ENCODE assay signal across 8 cellular contexts in genomic region chr11:119106564-119107537, GRCh38. TPM values are rescaled to one million over a fixed set of nuclear protein-coding genes. Genes with fewer than 3 reads are reported as not detected.
A peak's percentile ranks its signal among the peaks of the same experiment; 100 is the strongest.
DNase-seq lines count a peak whose midpoint lies in the region; ATAC-seq, FAIRE-seq and TF ChIP-seq lines count a peak whose summit lies in the region.

C2CD2L (plus strand) TSS chr11:119107344; CDS start chr11:119107742, 398 bp downstream.

- 9% methylated on average over 31 of the region's 49 CpGs; no CpG with 5 or more reads in 1 of the 2 experiments for WGBS in H1 (ENCODE audit: extremely low coverage in 1 of 2, insufficient coverage in 1 of 2, insufficient read length in 1 of 2, insufficient replicate concordance in 2 of 2, low coverage in 1 of 2, low lambda C conversion rate in 2 of 2, missing lambda C conversion rate in 1 of 2), 2 experiments

- H2BK120ac ChIP-seq in H1 (replicated peaks; ENCODE audit: low read depth, low read length) = no peak within 1 kb of the TSS

- peak within 1 kb of the TSS; percentile 90 for H3K4me3 ChIP-seq in CD8-positive, alpha-beta memory T cell (ENCODE audit: low read length)
- peak within 1 kb of the TSS; percentile 71 to 83 (median 75) for H3K4me3 ChIP-seq in H1 (ENCODE audit: extremely low read depth in 1 of 4, insufficient read depth in 2 of 4, low read depth in 3 of 4, low read length in 4 of 4)

- peak within 1 kb of the TSS; percentile 88 to 98 (median 91) for H3K4me3 Mint-ChIP-seq in CD8-positive, alpha-beta memory T cell

- H3K79me2 ChIP-seq in H1 (ENCODE audit: control insufficient read depth in 1 of 2, insufficient read depth in 2 of 2, low read length in 2 of 2) = no peaks in the 10 kb centered on the region

- no peak within 1 kb of the TSS for H3K23ac ChIP-seq in H1 (ENCODE audit: insufficient read length)

- H3K36me3 ChIP-seq in CD8-positive, alpha-beta memory T cell (ENCODE audit: insufficient read depth, low read length) = peaks cover 9% of the 10 kb centered on the region
- no peaks in the 10 kb centered on the region; a peak in 1 of 8 replicates for H3K36me3 ChIP-seq in H1 (ENCODE audit: control insufficient read depth in 2 of 4, insufficient read depth in 4 of 4, low read length in 3 of 4)

- no peak within 1 kb of the TSS for H2BK20ac ChIP-seq in H1 (ENCODE audit: low read length)

- ATAC-seq in GM19468 (IDR thresholded peaks at IDR 0.05; ENCODE audit: extremely low read depth, unreplicated experiment) = peak; percentile 47

- H2BK5ac ChIP-seq in H1 (ENCODE audit: low read depth, low read length) = peak within 1 kb of the TSS; percentile 22; the same call in 1 of the 2 replicates

- H3K56ac ChIP-seq in H1 (replicated peaks; ENCODE audit: insufficient read length, low read depth, low read length) = no peak within 1 kb of the TSS

- TF ChIP-seq CTCF in H1 (IDR thresholded peaks at IDR 0.05; ENCODE audit: control extremely low read depth in 1 of 3, insufficient read depth in 1 of 3, low read depth in 1 of 3, low read length in 3 of 3) = no peak

- peak within 1 kb of the TSS; percentile 42; the same call in 1 of the 2 replicates for H3K18ac ChIP-seq in H1 (ENCODE audit: extremely low read depth, low read length)

- H3K27ac ChIP-seq in CD8-positive, alpha-beta memory T cell (ENCODE audit: low read depth, low read length) = peak within 1 kb of the TSS; percentile 82
- H3K27ac ChIP-seq in H1 (ENCODE audit: low read depth, low read length) = no peak within 1 kb of the TSS

- peaks cover 19% of the 10 kb centered on the region for H3K23me2 ChIP-seq in H1 (ENCODE audit: low read depth, low read length)

- peak within 1 kb of the TSS; percentile 96 for H2AFZ ChIP-seq in H1 (ENCODE audit: low read length)

- H3K9me3 ChIP-seq in CD8-positive, alpha-beta memory T cell (ENCODE audit: low read length) = no peaks in the 10 kb centered on the region
- no peaks in the 10 kb centered on the region for H3K9me3 ChIP-seq in H1 (ENCODE audit: insufficient read depth in 2 of 2, low read depth in 1 of 2, low read length in 1 of 2)

- peaks cover 0 to 4% of the 10 kb centered on the region in 2 experiments for H4K20me1 ChIP-seq in H1 (replicated peaks in 1 of 2; ENCODE audit: control insufficient read depth in 1 of 2, insufficient read depth in 2 of 2, low read length in 2 of 2)

- peak within 1 kb of the TSS; percentile 88 to 97 for H3K4me2 ChIP-seq in H1 (ENCODE audit: insufficient read depth in 1 of 2, low read depth in 2 of 2, low read length in 2 of 2)

- no peaks in the 10 kb centered on the region for H3K9me3 Mint-ChIP-seq in CD8-positive, alpha-beta memory T cell

- peak within 1 kb of the TSS; percentile 32 for H4K5ac ChIP-seq in H1 (ENCODE audit: insufficient read length, low read depth, low read length)

- no peak for TF ChIP-seq EP300 in H1 (IDR thresholded peaks at IDR 0.05; ENCODE audit: borderline replicate concordance in 1 of 2, low read depth in 2 of 2, low read length in 2 of 2)

- TF ChIP-seq RAD21 in H1 (IDR thresholded peaks at IDR 0.05 in 1 of 2, conservative IDR thresholded peaks at IDR 0.05 in 1 of 2; ENCODE audit: low read depth in 2 of 2, low read length in 2 of 2) = no peak

- H3K9ac ChIP-seq in H1 (replicated peaks in 1 of 4; ENCODE audit: extremely low read depth in 1 of 4, low read depth in 3 of 4, low read length in 3 of 4) = peak within 1 kb of the TSS in 2 of 4 experiments; percentile 53 to 69; a peak in 5 of 7 replicates

- 0 out of 2 replicates have a peak within 1 kb of the TSS, but pooled peaks have one; percentile 36 for H2BK15ac ChIP-seq in H1 (ENCODE audit: low read length)

- H3K27me3 Mint-ChIP-seq in CD8-positive, alpha-beta memory T cell = no peaks in the 10 kb centered on the region

- peak within 1 kb of the TSS; percentile 79; the same call in 1 of the 2 replicates for H2BK12ac ChIP-seq in H1 (ENCODE audit: low read depth, low read length)

- peaks cover 2% of the 10 kb centered on the region; the same call in 1 of the 2 replicates for H3K79me1 ChIP-seq in H1 (ENCODE audit: low read depth, low read length)

- H2AK5ac ChIP-seq in H1 (ENCODE audit: low read depth, low read length) = no peak within 1 kb of the TSS

- FAIRE-seq in HTR-8/SVneo (lab: Jason Lieb, UNC) (peak; percentile 93), H1 (lab: Jason Lieb, UNC) (no peak)

- no peak within 1 kb of the TSS for H4K91ac ChIP-seq in H1 (replicated peaks; ENCODE audit: insufficient read length, low read length)

- peak; percentile 83 to 90 (median 85) for DNase-seq in CD8-positive, alpha-beta memory T cell
- DNase-seq in HTR-8/SVneo (ENCODE audit: insufficient read length, low spot score) = peak; percentile 89
- DNase-seq in NOMO-1 treated with dmso at 0.1 percent for 144 hours (lab: John Stamatoyannopoulos, UW; ENCODE audit: unreplicated experiment) = peak; percentile 78
- DNase-seq in activated CD8-positive, alpha-beta memory T cell treated with anti-CD3 and anti-CD28 coated beads for 4 hours (ENCODE audit: low read depth in 2 of 2) = peak; percentile 73 to 79
- peak in 1 of 2 experiments; percentile 85 for DNase-seq in H1 (ENCODE audit: low read depth in 1 of 2, low spot score in 2 of 2)
- DNase-seq in mesenteric fat pad (ENCODE audit: low spot score) = peak; percentile 96
- peak; percentile 82 for DNase-seq in stimulated activated CD8-positive, alpha-beta memory T cell treated with anti-CD3 and anti-CD28 coated beads, Interleukin-12 subunit alpha, Interleukin-12 subunit beta, amount 100 ng/mL, for 4 hours (ENCODE audit: low read depth)

- POLR2A ChIA-PET in CD8-positive, alpha-beta memory T cell (lab: Charles Lee) = interaction anchor here (0.6 to 2.8 kb wide), 9 partner anchors 8 to 122 kb away, joined by 3 to 22 read pairs (median 7); partner anchors contain the start of genes CBL, HINFP, HMBS and RPS25
- POLR2A ChIA-PET in H1 (lab: Charles Lee; ENCODE audit: partially characterized antibody) = interaction anchor here (0.7 to 10.6 kb wide), 15 partner anchors 8 to 227 kb away, joined by 3 to 139 read pairs (median 6); partner anchors contain the start of genes HINFP, HMBS, HYOU1 and NLRX1

- peaks cover 46% of the 10 kb centered on the region for H3K4me1 ChIP-seq in CD8-positive, alpha-beta memory T cell (ENCODE audit: insufficient read depth, low read length)
- peaks cover 3 to 20% (median 5%) of the 10 kb centered on the region in 4 experiments for H3K4me1 ChIP-seq in H1 (replicated peaks in 1 of 4; ENCODE audit: control insufficient read depth in 3 of 4, insufficient read depth in 4 of 4, low read length in 3 of 4)

- peaks cover 3 to 32% (median 6%) of the 10 kb centered on the region in 3 donors for H3K36me3 Mint-ChIP-seq in CD8-positive, alpha-beta memory T cell

- no peak within 1 kb of the TSS for H3K4ac ChIP-seq in H1 (replicated peaks; ENCODE audit: insufficient read length, low read depth, low read length)

- no peaks in the 10 kb centered on the region for H3K27me3 ChIP-seq in CD8-positive, alpha-beta memory T cell (ENCODE audit: insufficient read depth, low read length, poor library complexity, severe bottlenecking)
- H3K27me3 ChIP-seq in H1 (replicated peaks in 1 of 4; ENCODE audit: control insufficient read depth in 3 of 4, extremely low read depth in 1 of 4, insufficient read depth in 3 of 4, low read length in 3 of 4) = peaks cover 2 to 20% (median 15%) of the 10 kb centered on the region in 4 experiments

- no peak within 1 kb of the TSS for H4K8ac ChIP-seq in H1 (ENCODE audit: extremely low read depth, insufficient read depth, low read length)

- peaks cover 46 to 60% (median 54%) of the 10 kb centered on the region in 3 donors for H3K4me1 Mint-ChIP-seq in CD8-positive, alpha-beta memory T cell

- no peak within 1 kb of the TSS for H3K14ac ChIP-seq in H1 (ENCODE audit: insufficient read length)

- TF ChIP-seq POLR2A in H1 (IDR thresholded peaks at IDR 0.05; ENCODE audit: control extremely low read depth in 1 of 2, low read depth in 2 of 2, low read length in 2 of 2) = no peak; a peak in 1 of 3 replicates

- peak within 1 kb of the TSS; percentile 79 to 93 (median 91) for H3K27ac Mint-ChIP-seq in CD8-positive, alpha-beta memory T cell

- CTCF ChIA-PET in CD8-positive, alpha-beta memory T cell (lab: Charles Lee) = interaction anchor here (0.7 to 1.4 kb wide), 8 partner anchors 11 to 217 kb away, joined by 3 to 9 read pairs (median 4); partner anchors contain the start of genes CBL, HINFP and VPS11
- CTCF ChIA-PET in H1 (lab: Charles Lee; ENCODE audit: partially characterized antibody) = interaction anchor here (0.9 to 4.0 kb wide), 11 partner anchors 11 to 267 kb away, joined by 3 to 26 read pairs (median 4); partner anchors contain the start of gene HINFP

TF ChIP-seq in H1, 55 proteins besides CTCF, POLR2A, EP300 and RAD21 (continues in another document):
- TF ChIP-seq TBP (IDR thresholded peaks at IDR 0.05; ENCODE audit: low read depth, low read length) = 0 out of 2 replicates have a peak, but pooled peaks have one; percentile 11
- peak in 1 of 2 experiments; percentile 29; a peak in 2 of 4 replicates for TF ChIP-seq SIN3A (conservative IDR thresholded peaks at IDR 0.05 in 1 of 2, IDR thresholded peaks at IDR 0.05 in 1 of 2; ENCODE audit: low read depth in 1 of 2, low read length in 2 of 2)
- TF ChIP-seq PHF8 (conservative IDR thresholded peaks at IDR 0.05; ENCODE audit: low read depth, low read length) = no peak; the same call in none of the 2 replicates
- TF ChIP-seq E2F6 (IDR thresholded peaks at IDR 0.05) = peak; percentile 16; the same call in 1 of the 2 replicates
- 0 out of 2 replicates have a peak, but pooled peaks have one; percentile 9 for TF ChIP-seq CREB1 (IDR thresholded peaks at IDR 0.05)
- TF ChIP-seq BACH1 (IDR thresholded peaks at IDR 0.05; ENCODE audit: low read length) = no peak
- TF ChIP-seq CTBP2 (IDR thresholded peaks at IDR 0.05; ENCODE audit: borderline replicate concordance, insufficient read depth, insufficient read length, low read length) = no peak
- peak; percentile 3 for TF ChIP-seq KDM4A (IDR thresholded peaks at IDR 0.05; ENCODE audit: low read depth, low read length, severe bottlenecking)

RNA-seq across cellular contexts. Expression of gene C2CD2L, which starts in this region (rescaled TPM):
- 10 to 100 TPM; 26.3 to 26.5 TPM for total RNA-seq in CD8-positive, alpha-beta memory T cell
- polyA plus RNA-seq in CD8-positive, alpha-beta memory T cell = 9.9 TPM
- 3.3 and 4.0 TPM in 2 replicates for total RNA-seq in H1 (2021; fragmentation: NEBNext Ultra II Directional; extraction: Animal tissue kit (Norgen Biotek cat#: 25700))
- 2.5 and 3.4 TPM in 2 replicates for polyA plus RNA-seq in H1 (2011; rRNA removed)
- polyA plus RNA-seq in H1 (2011; cell fraction: cytosol; rRNA removed) = 2.4 TPM
- polyA plus RNA-seq in H1 (2011; cell fraction: nucleus; rRNA removed) = 10.6 TPM
- 2.4 to 3.1 TPM (median 2.9 TPM) in 4 replicates for polyA plus RNA-seq in H1 (2012, experiment 1 of 2)
- 1.8 TPM for polyA plus RNA-seq in H1 (2012, experiment 2 of 2)
- polyA plus RNA-seq in H1 (2013, experiment 1 of 2) = 3.9 TPM
- 3.4 TPM for polyA plus RNA-seq in H1 (2013, experiment 2 of 2)
- 2.8 and 3.4 TPM in 2 replicates for polyA minus RNA-seq in H1 (2011; rRNA and poly(A)+ RNA removed)
- 3.7 TPM for polyA minus RNA-seq in H1 (2011; cell fraction: cytosol; rRNA and poly(A)+ RNA removed)
- 4.6 TPM for polyA minus RNA-seq in H1 (2011; cell fraction: nucleus; rRNA and poly(A)+ RNA removed)
- 11.0 TPM for total RNA-seq in mesenteric fat pad
